Comparison of ENCODE assay signal across 9 cellular contexts in genomic region chr18:25351280-25351772, GRCh38. TPM values are rescaled to one million over a fixed set of nuclear protein-coding genes. Genes with fewer than 3 reads are reported as not detected.
DNase-seq lines count a peak whose midpoint lies in the region; ATAC-seq and TF ChIP-seq lines count a peak whose summit lies in the region.
"Had no signal": no experiment of that assay in that cellular context is flagged by ENCODE, and none has a peak within 500 bp of the region (broad histone marks: within the 10 kb centered on the region; RNA-seq: fewer than 3 reads in every experiment).

No MANE protein-coding gene starts in this region.

- H3K4me1 ChIP-seq in heart left ventricle: peaks cover 0 to 27% (median 11%) of the 10 kb centered on the region in 12 donors
- peaks cover 2% of the 10 kb centered on the region for H3K4me1 ChIP-seq in urinary bladder (ENCODE audit: insufficient read depth)

- TF ChIP-seq POLR2A in heart left ventricle (IDR thresholded peaks at IDR 0.05): no peak

- H3K4me3 Mint-ChIP-seq in brain: peak overlapping the region; percentile 91 to 100 (median 98)
- H3K4me3 Mint-ChIP-seq in memory B cell: peak overlapping the region; percentile 80

- intact Hi-C loops in heart left ventricle (cut with DNase I) (loop anchor here in 8 of 10 donors (2.0 to 10.0 kb wide), 16 partner anchors 64 to 954 kb away; partner anchors contain the start of gene OSBPL1A (in 1 of the 8)), Right ventricle myocardium superior (cut with DNase I) (loop anchor here (5.0 to 10.0 kb wide), 3 partner anchors 64 to 957 kb away; partner anchors contain the start of gene OSBPL1A)

- H3K9me3 ChIP-seq in heart left ventricle: no peaks in the 10 kb centered on the region

- H3K36me3 ChIP-seq in heart left ventricle: no peaks in the 10 kb centered on the region
- H3K36me3 ChIP-seq in urinary bladder (ENCODE audit: insufficient read depth): no peaks in the 10 kb centered on the region

- H3K27ac Mint-ChIP-seq in brain (peak overlapping the region; percentile 77 to 100 (median 96)), memory B cell (no peak overlapping the region)

- H3K27me3 Mint-ChIP-seq in brain (peaks cover 50% of the 10 kb centered on the region), memory B cell (peaks cover 15% of the 10 kb centered on the region)

- H3K4me3 ChIP-seq in heart left ventricle: peak overlapping the region; percentile 52 to 89 (median 78)
- peak overlapping the region; percentile 70 for H3K4me3 ChIP-seq in urinary bladder (ENCODE audit: low read depth, low read length)

- H3K9me3 Mint-ChIP-seq in brain (peaks cover 0 to 7% (median 0%) of the 10 kb centered on the region in 5 experiments), memory B cell (peaks cover 3% of the 10 kb centered on the region)

- ATAC-seq in heart left ventricle: no peak
- ATAC-seq in Right ventricle myocardium superior (ENCODE audit: poor library complexity): no peak
- ATAC-seq in memory B cell (ENCODE audit: low read depth): no peak
- no peak for ATAC-seq in GM18519 (IDR thresholded peaks at IDR 0.05; ENCODE audit: low FRiP score, unreplicated experiment)
- no peak for ATAC-seq in GM19328 (IDR thresholded peaks at IDR 0.05; ENCODE audit: unreplicated experiment)

- H3K4me1 Mint-ChIP-seq in brain: peaks cover 40% of the 10 kb centered on the region
- H3K4me1 Mint-ChIP-seq in memory B cell: peaks cover 5% of the 10 kb centered on the region

- DNase-seq in heart left ventricle (peak in 1 of 5 donors; percentile 19), Right ventricle myocardium superior (no peak), memory B cell (ENCODE audit: low spot score in 2 of 2) (no peak), NOMO-1 treated with dmso at 0.1 percent for 144 hours (lab: John Stamatoyannopoulos, UW; ENCODE audit: unreplicated experiment) (no peak)

- 0 to 1% (median 0%) methylated on average over 20 of the region's 20 CpGs for WGBS in heart left ventricle, 4 donors
- under 1% methylated on average over 20 of the region's 20 CpGs for WGBS in urinary bladder

- TF ChIP-seq CTCF in heart left ventricle (IDR thresholded peaks at IDR 0.05) (no peak), brain (conservative IDR thresholded peaks at IDR 0.05) (no peak)

- H3K27me3 ChIP-seq in heart left ventricle: peaks cover 0 to 33% (median 0%) of the 10 kb centered on the region in 9 donors

- H3K36me3 Mint-ChIP-seq in brain (no peaks in the 10 kb centered on the region), memory B cell (peaks cover 4% of the 10 kb centered on the region)

- peak overlapping the region; percentile 80 to 95 (median 91) for H3K27ac ChIP-seq in heart left ventricle
- H3K27ac ChIP-seq in urinary bladder (ENCODE audit: low read depth): peak overlapping the region; percentile 90

RNA-seq across cellular contexts. Expression of gene ZNF521, which starts 0.6 kb away (rescaled TPM):
- total RNA-seq in heart left ventricle (10 to 100 TPM; 12.2 to 24.4 (median 15.2) TPM), Right ventricle myocardium superior (24.5 TPM), urinary bladder (58.3 TPM)
- polyA plus RNA-seq in heart left ventricle (1 to 10 TPM; 1.5 to 6.4 TPM), brain (ENCODE audit: insufficient read depth, low read depth, low replicate concordance) (2.1 TPM), urinary bladder (13.1 TPM)
- total RNA-seq: T-helper 2 cell treated with Interferon-gamma antibody and Interleukin-4, amounts not matched to agents 100 ng/mL and 5 ng/mL, for 36 hours had no signal
